ENCODE assay signal across 8 cellular contexts in genomic region chr3:127672429-127673190, GRCh38. TPM values are rescaled to one million over a fixed set of nuclear protein-coding genes. Genes with fewer than 3 reads are reported as not detected.
DNase-seq lines count a peak whose midpoint lies in the region; ATAC-seq and TF ChIP-seq lines count a peak whose summit lies in the region.

ABTB1 (plus strand) TSS chr3:127672952; CDS start chr3:127673026, 74 bp downstream.

- H3K27ac ChIP-seq in temporal lobe (ENCODE audit: low read depth, low read length) = peak within 1 kb of the TSS; percentile 89

- DNase-seq in DMS79 (lab: John Stamatoyannopoulos, UW) = peak; percentile 41
- DNase-seq in M059J (ENCODE audit: low read depth) = peak; percentile 80
- peak; percentile 76 for DNase-seq in SK-MEL-5 (ENCODE audit: low read depth, low spot score)
- DNase-seq in activated naive CD4-positive, alpha-beta T cell treated with Interleukin-2 at 50 U/mL for 16 hours = peak; percentile 89
- DNase-seq in germinal center (ENCODE audit: low spot score) = peak; percentile 95
- peak; percentile 42 for DNase-seq in omental fat pad (ENCODE audit: low spot score)

- ATAC-seq in GM21825 (IDR thresholded peaks at IDR 0.05; ENCODE audit: unreplicated experiment) (peak; percentile 64), omental fat pad (ENCODE audit: low FRiP score) (peak; percentile 74)

- TF ChIP-seq CTCF in omental fat pad (IDR thresholded peaks at IDR 0.05) = no peak

- in situ Hi-C loops in SK-MEL-5 (cut with HindIII; ENCODE audit: low pct_unique_long_range_greater_than_20kb, low sequenced_read_pairs) = no loop called here

RNA-seq across cellular contexts. Expression of gene ABTB1, which starts in this region (rescaled TPM):
- 0.52 and 2.1 TPM in 2 replicates for total RNA-seq in M059J (2014; rRNA removed; shearing (Covaris generic))
- 1.1 and 1.3 TPM in 2 replicates for total RNA-seq in SK-MEL-5 (2014; rRNA removed; shearing (Covaris generic))
- 13.8 and 18.3 TPM in 2 replicates for polyA plus RNA-seq in SK-MEL-5 (2015; cell fraction: cytosol; rRNA removed)
- polyA plus RNA-seq in SK-MEL-5 (2015; cell fraction: nucleus; rRNA removed) = 93.8 and 129 TPM in 2 replicates
- 100 to 1,000 TPM in 1 of 4 donors, 10 to 100 TPM in 3; 19.5 to 114 (median 28.7) TPM for total RNA-seq in omental fat pad
- 8.4 TPM for total RNA-seq in temporal lobe

Comparison
In these comparisons a context has a peak if more than half of its experiments do, and no peak if none do; other contexts are left out.
1. Peak in every context shown above with its lines: DNase-seq, ATAC-seq and H3K27ac ChIP-seq.
2. DNase-seq: peak in every context shown above with its lines; median percentile 95 in germinal center; 89 in activated naive CD4-positive, alpha-beta T cell treated with Interleukin-2 at 50 U/mL for 16 hours; 80 in M059J; 76 in SK-MEL-5; 42 in omental fat pad; 41 in DMS79.